Comparison of ENCODE assay signal across 23 cellular contexts in the genomic region with DNA sequence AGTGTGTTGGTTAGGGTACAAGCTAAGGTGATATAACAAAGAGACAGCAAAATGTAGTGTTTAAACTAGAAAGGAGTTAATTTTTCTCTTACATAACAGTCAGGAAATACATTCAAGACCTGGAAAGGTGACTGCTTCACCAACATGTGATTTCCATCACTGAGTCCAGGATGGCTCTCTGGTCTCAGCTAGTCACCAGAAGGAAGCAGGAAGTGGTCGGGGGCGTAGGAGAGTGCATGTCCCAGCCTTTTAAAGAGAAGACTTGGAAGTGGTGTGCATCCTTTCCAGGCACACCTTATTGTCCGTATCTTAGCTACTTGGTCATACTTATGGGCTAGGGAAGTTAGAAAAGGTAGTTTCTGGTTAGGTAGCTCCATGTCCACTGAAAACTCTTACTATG.
"Had no signal": no experiment of that assay in that cellular context is flagged by ENCODE, and none has a peak within 500 bp of the region (broad histone marks: within the 10 kb centered on the region; RNA-seq: fewer than 3 reads in every experiment).

No MANE protein-coding gene starts in this region.

- ATAC-seq: foreskin keratinocyte; left lobe of liver; right lobe of liver; stimulated activated naive CD8-positive, alpha-beta T cell treated with anti-CD3 and anti-CD28 coated beads, Interleukin-15, amount 100 ng/mL, for 72 hours had no signal

- H3K27me3 Mint-ChIP-seq: activated naive CD8-positive, alpha-beta T cell treated with anti-CD3 and anti-CD28 coated beads for 36 hours; stimulated activated naive CD8-positive, alpha-beta T cell treated with anti-CD3 and anti-CD28 coated beads, Interleukin-15, amount 100 ng/mL, for 72 hours had no signal

- H3K4me3 Mint-ChIP-seq: activated naive CD8-positive, alpha-beta T cell treated with anti-CD3 and anti-CD28 coated beads for 36 hours; activated T-helper 1 cell treated with anti-CD3 and anti-CD28 coated beads, Interleukin-12 subunit alpha, Interleukin-12 subunit beta, Interleukin-2, Interleukin-4 antibody, amounts not matched to agents 30 ng/mL and 10 ng/mL and 1 ng/mL, durations not matched to agents 14 hours and 24 hours and 36 hours; endodermal cell; neural crest cell; stimulated activated naive CD8-positive, alpha-beta T cell treated with anti-CD3 and anti-CD28 coated beads, Interleukin-15, amount 100 ng/mL, for 72 hours had no signal

- H3K36me3 Mint-ChIP-seq: activated naive CD8-positive, alpha-beta T cell treated with anti-CD3 and anti-CD28 coated beads for 36 hours had no signal

- H3K27me3 ChIP-seq: foreskin keratinocyte, ovary, right lobe of liver, suprapubic skin, upper lobe of left lung had no signal

- H3K27ac Mint-ChIP-seq: activated naive CD8-positive, alpha-beta T cell treated with anti-CD3 and anti-CD28 coated beads for 36 hours; activated T-helper 1 cell treated with anti-CD3 and anti-CD28 coated beads, Interleukin-12 subunit alpha, Interleukin-12 subunit beta, Interleukin-2, Interleukin-4 antibody, amounts not matched to agents 30 ng/mL and 10 ng/mL and 1 ng/mL, durations not matched to agents 14 hours and 24 hours and 36 hours; stimulated activated naive CD8-positive, alpha-beta T cell treated with anti-CD3 and anti-CD28 coated beads, Interleukin-15, amount 100 ng/mL, for 72 hours had no signal

- H3K9me3 ChIP-seq: ovary, right lobe of liver, suprapubic skin, upper lobe of left lung had no signal

- H3K4me1 ChIP-seq: right lobe of liver, upper lobe of left lung had no signal

- H3K4me3 ChIP-seq: lung, ovary, right lobe of liver, suprapubic skin, upper lobe of left lung had no signal

- H3K27ac ChIP-seq: epithelial cell of prostate, foreskin keratinocyte, ovary, right lobe of liver, suprapubic skin, upper lobe of left lung had no signal

- DNase-seq: activated CD4-positive, alpha-beta T cell treated with anti-CD3 and anti-CD28 coated beads, Interleukin-2, amount 50 U/mL, for 4 hours; activated CD4-positive, CD25-positive, alpha-beta regulatory T cell treated with anti-CD3 and anti-CD28 coated beads, Interleukin-2, amount 50 U/mL, for 72 hours; activated naive CD8-positive, alpha-beta T cell treated with anti-CD3 and anti-CD28 coated beads for 36 hours; amygdala; caudate nucleus; foreskin keratinocyte; glutamatergic neuron; hypothalamus; midbrain; ovary; right lobe of liver; small intestine; stimulated activated CD4-positive, alpha-beta T cell treated with anti-CD3 and anti-CD28 coated beads, Interleukin-15, amount 100 ng/mL, for 24 hours; stimulated activated CD4-positive, alpha-beta T cell treated with anti-CD3 and anti-CD28 coated beads, Interleukin-2, amount 100 ng/mL, for 48 hours; stimulated activated naive CD8-positive, alpha-beta T cell treated with anti-CD3 and anti-CD28 coated beads, Interleukin-15, amount 100 ng/mL, for 72 hours; upper lobe of left lung had no signal

- H3K9me3 Mint-ChIP-seq: activated naive CD8-positive, alpha-beta T cell treated with anti-CD3 and anti-CD28 coated beads for 36 hours; activated T-helper 1 cell treated with anti-CD3 and anti-CD28 coated beads, Interleukin-12 subunit alpha, Interleukin-12 subunit beta, Interleukin-2, Interleukin-4 antibody, amounts not matched to agents 30 ng/mL and 10 ng/mL and 1 ng/mL, durations not matched to agents 14 hours and 24 hours and 36 hours; endodermal cell; neural crest cell; stimulated activated naive CD8-positive, alpha-beta T cell treated with anti-CD3 and anti-CD28 coated beads, Interleukin-15, amount 100 ng/mL, for 72 hours had no signal

- H3K36me3 ChIP-seq: ovary, right lobe of liver, suprapubic skin, upper lobe of left lung had no signal
